Comparison of ENCODE assay signal across 18 cellular contexts in genomic region chrX:122943918-122944317, GRCh38.
A peak's percentile ranks its signal among the peaks of the same experiment; 100 is the strongest.
DNase-seq lines count a peak whose midpoint lies in the region; ATAC-seq and TF ChIP-seq lines count a peak whose summit lies in the region.
"Had no signal": no experiment of that assay in that cellular context is flagged by ENCODE, and none has a peak within 500 bp of the region (broad histone marks: within the 10 kb centered on the region; RNA-seq: fewer than 3 reads in every experiment).

No MANE protein-coding gene starts in this region.

- no peak overlapping the region for H3K4me2 ChIP-seq in PC-3 (ENCODE audit: low read length)
- H3K4me2 ChIP-seq in mesenchymal stem cell (ENCODE audit: low read length, poor library complexity, severe bottlenecking), result no peak overlapping the region
- H3K4me2 ChIP-seq: GM23338 had no signal

- no peak overlapping the region for H3K4ac ChIP-seq in mesenchymal stem cell (ENCODE audit: low read depth in 1 of 2, low read length in 2 of 2)

- H3K27me3 ChIP-seq in PC-3 (ENCODE audit: low read length), result no peaks in the 10 kb centered on the region
- H3K27me3 ChIP-seq in mesenchymal stem cell (ENCODE audit: control insufficient read depth in 1 of 2, insufficient read depth in 1 of 2, low read length in 2 of 2), result no peaks in the 10 kb centered on the region
- H3K27me3 ChIP-seq: body of pancreas had no signal

- DNase-seq in AG10803 (ENCODE audit: low read depth) (peak; percentile 13), PC-3 (peak; percentile 46), choroid plexus epithelial cell (ENCODE audit: low read depth) (peak; percentile 65), mesenchymal stem cell (peak; percentile 45), T-helper 2 cell (no peak), UCSD-AML1 (lab: John Stamatoyannopoulos, UW; ENCODE audit: unreplicated experiment) (no peak), GM19240 (ENCODE audit: insufficient read length, low spot score) (no peak)
- DNase-seq in stimulated activated CD4-positive, alpha-beta T cell treated with anti-CD3 and anti-CD28 coated beads, Interleukin-1b, Interleukin-23, amount 100 ng/mL, for 48 hours, result no peak
- DNase-seq: activated B cell treated with CpG ODN at 0.5 μM for 24 hours; activated naive CD4-positive, alpha-beta T cell treated with anti-CD3 and anti-CD28 coated beads, Interleukin-2, amount 10 ng/mL, durations not matched to agents 7 days and 5 days; activated T-cell treated with anti-CD3 and anti-CD28 coated beads, Interleukin-2, amount 50 U/mL, for 4 hours; body of pancreas; CD8-positive, alpha-beta memory T cell; left ventricle myocardium inferior; NCI-H524; SIG-M5; stimulated activated CD4-positive, alpha-beta T cell treated with anti-CD3 and anti-CD28 coated beads, Interleukin-12 subunit alpha, Interleukin-12 subunit beta, amount 100 ng/mL, for 4 hours had no signal

- H4K8ac ChIP-seq in mesenchymal stem cell (ENCODE audit: low read length), result no peak overlapping the region

- H3K79me2 ChIP-seq in PC-3 (ENCODE audit: low read length), result no peaks in the 10 kb centered on the region

- H2BK12ac ChIP-seq in mesenchymal stem cell (ENCODE audit: low read length in 2 of 2), result no peak overlapping the region

- H3K18ac ChIP-seq in mesenchymal stem cell (ENCODE audit: low read depth in 1 of 2, low read length in 2 of 2), result no peak overlapping the region

- H4K91ac ChIP-seq in mesenchymal stem cell (ENCODE audit: low read length), result no peak overlapping the region

- no peak overlapping the region for H3K4me3 ChIP-seq in AG10803 (ENCODE audit: low read length)
- no peak overlapping the region for H3K4me3 ChIP-seq in PC-3 (ENCODE audit: low read length)
- H3K4me3 ChIP-seq in choroid plexus epithelial cell (ENCODE audit: low read depth, low read length), result no peak overlapping the region
- H3K4me3 ChIP-seq in mesenchymal stem cell (ENCODE audit: insufficient read depth in 1 of 2, low read depth in 1 of 2, low read length in 2 of 2), result no peak overlapping the region
- H3K4me3 ChIP-seq: body of pancreas, GM23338, left ventricle myocardium inferior had no signal

- H3K23ac ChIP-seq in mesenchymal stem cell (ENCODE audit: low read length in 2 of 2), result no peak overlapping the region

- no peak overlapping the region for H3K14ac ChIP-seq in mesenchymal stem cell (ENCODE audit: low read length in 2 of 2)

- POLR2A ChIA-PET in PC-3 (lab: Charles Lee; ENCODE audit: unreplicated experiment), result no interaction called here

- H3K9me2 ChIP-seq in PC-3 (replicated peaks; ENCODE audit: low read length), result no peaks in the 10 kb centered on the region

- no peak overlapping the region for H2BK5ac ChIP-seq in mesenchymal stem cell (ENCODE audit: low read depth, low read length, poor library complexity, severe bottlenecking)

- H3K9ac ChIP-seq in PC-3 (ENCODE audit: low read length), result no peak overlapping the region
- H3K9ac ChIP-seq in mesenchymal stem cell (ENCODE audit: low read length), result no peak overlapping the region

- no peak for ATAC-seq in PC-3
- ATAC-seq: activated T-cell treated with anti-CD3 and anti-CD28 coated beads, Interleukin-2, amount 50 U/mL, for 4 hours; body of pancreas; GM23338 had no signal

- 62% methylated on average over 2 of the region's 3 CpGs for whole genome bisulfite sequencing in mesenchymal stem cell

- H2BK120ac ChIP-seq in mesenchymal stem cell (ENCODE audit: low read depth, low read length), result no peak overlapping the region

- H3K27ac ChIP-seq in PC-3 (ENCODE audit: low read length) (no peak overlapping the region), mesenchymal stem cell (ENCODE audit: low read length, poor library complexity, severe bottlenecking) (no peak overlapping the region)
- H3K27ac ChIP-seq: body of pancreas, left ventricle myocardium inferior had no signal

- H2AFZ ChIP-seq in PC-3 (ENCODE audit: low read length), result no peak overlapping the region
- H2AFZ ChIP-seq in mesenchymal stem cell (ENCODE audit: low read depth, low read length), result no peak overlapping the region
- H2AFZ ChIP-seq: GM23338 had no signal

- H3K4me1 ChIP-seq in PC-3 (ENCODE audit: insufficient read depth, low read length) (no peaks in the 10 kb centered on the region), mesenchymal stem cell (ENCODE audit: control insufficient read depth, insufficient read depth, low read depth, low read length) (no peaks in the 10 kb centered on the region)
- H3K4me1 ChIP-seq: body of pancreas, left ventricle myocardium inferior had no signal

- H3K9me3 ChIP-seq in PC-3 (ENCODE audit: low read length), result 0 out of 2 replicates have a peak, but pooled peaks cover 4% of the 10 kb centered on the region
- H3K9me3 ChIP-seq in mesenchymal stem cell (ENCODE audit: control insufficient read depth, low read length), result no peaks in the 10 kb centered on the region
- H3K9me3 ChIP-seq: body of pancreas, left ventricle myocardium inferior had no signal

- CTCF ChIA-PET in PC-3 (lab: Charles Lee), result no interaction called here

- no peak overlapping the region for H2AK5ac ChIP-seq in mesenchymal stem cell (ENCODE audit: low read length, severe bottlenecking)

- BruUV-seq in PC-3 (replicated peaks; lab: Mats Ljungman, UMichigan), result no TSS peak

- no peaks in the 10 kb centered on the region for H3K36me3 ChIP-seq in PC-3 (ENCODE audit: low read depth, low read length)
- no peaks in the 10 kb centered on the region for H3K36me3 ChIP-seq in mesenchymal stem cell (ENCODE audit: control insufficient read depth in 1 of 2, insufficient read depth in 2 of 2, low read depth in 1 of 2, low read length in 2 of 2)
- H3K36me3 ChIP-seq: left ventricle myocardium inferior had no signal

- intact Hi-C loops in PC-3 (cut with micrococcal nuclease), result no loop called here

- H3K79me1 ChIP-seq in mesenchymal stem cell (replicated peaks; ENCODE audit: low read length, poor library complexity, severe bottlenecking), result no peaks in the 10 kb centered on the region

- H2BK15ac ChIP-seq in mesenchymal stem cell (ENCODE audit: low read depth, poor library complexity, severe bottlenecking), result no peak overlapping the region

- TF ChIP-seq CTCF in AG10803 (conservative IDR thresholded peaks at IDR 0.05; ENCODE audit: low read length), result no peak
- TF ChIP-seq CTCF in PC-3 (conservative IDR thresholded peaks at IDR 0.05; ENCODE audit: low read depth, low read length), result no peak
- TF ChIP-seq CTCF in choroid plexus epithelial cell (conservative IDR thresholded peaks at IDR 0.05; ENCODE audit: low read depth, low read length), result no peak

- no peaks in the 10 kb centered on the region for H3F3A ChIP-seq in PC-3 (ENCODE audit: low read length, unreplicated experiment)

- no peaks in the 10 kb centered on the region for H4K20me1 ChIP-seq in PC-3 (ENCODE audit: low read length)

Comparison
In these comparisons a context has a peak if more than half of its experiments do, and no peak if none do; other contexts are left out.
1. DNase-seq: peak in AG10803 (single experiment), PC-3 (single experiment), choroid plexus epithelial cell (single experiment) and mesenchymal stem cell (single experiment); none in T-helper 2 cell (0 of 5), stimulated activated CD4-positive, alpha-beta T cell treated with anti-CD3 and anti-CD28 coated beads, Interleukin-1b, Interleukin-23, amount 100 ng/mL, for 48 hours (single experiment), UCSD-AML1 (single experiment) and GM19240 (single experiment).